In the genomic region with DNA sequence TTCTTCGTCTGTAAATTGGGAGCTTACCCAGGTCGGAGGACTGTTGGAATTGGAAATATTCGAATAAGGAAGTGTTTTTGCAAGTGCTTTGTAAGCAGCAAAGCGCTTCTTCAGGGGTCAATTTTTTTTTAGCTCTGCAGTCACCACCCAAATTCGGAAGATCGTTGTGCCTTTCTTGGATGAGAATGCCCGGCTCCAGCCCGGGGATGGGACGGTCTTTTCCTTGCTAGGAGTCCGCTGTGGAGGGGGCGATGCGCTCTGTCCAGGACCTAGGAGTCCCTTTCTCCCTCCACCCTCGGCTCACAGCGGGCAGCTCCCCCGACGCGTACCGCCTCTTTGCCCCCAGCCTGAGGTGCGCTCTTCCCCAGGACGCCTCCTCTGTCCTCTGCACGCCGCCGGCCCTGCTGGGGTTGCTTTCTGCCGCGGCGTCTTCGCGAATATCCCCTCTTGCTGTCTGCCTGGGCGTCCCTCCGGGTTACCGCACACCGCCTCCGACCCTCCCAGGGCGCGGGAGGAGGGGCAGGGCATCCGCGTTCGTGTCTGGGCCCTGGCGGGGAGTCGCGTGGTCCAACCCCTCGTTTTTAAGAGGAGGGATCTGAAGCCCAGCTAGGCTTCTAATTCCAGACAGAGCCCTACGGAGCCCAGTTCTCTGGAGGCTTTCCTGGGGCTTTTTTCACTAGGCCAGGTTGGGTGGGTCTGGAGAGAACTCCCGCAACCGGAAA, we compare ENCODE assay signal across 11 cellular contexts.
DNase-seq lines count a peak whose midpoint lies in the region; ATAC-seq and TF ChIP-seq lines count a peak whose summit lies in the region.
"Had no signal": no experiment of that assay in that cellular context is flagged by ENCODE, and none has a peak within 500 bp of the region (broad histone marks: within the 10 kb centered on the region; RNA-seq: fewer than 3 reads in every experiment).

No MANE protein-coding gene starts in this region.

- peak; percentile 15 for ATAC-seq in activated naive CD8-positive, alpha-beta T cell treated with anti-CD3 and anti-CD28 coated beads, Interleukin-2, amount 10 ng/mL, durations not matched to agents 7 days and 5 days (ENCODE audit: low read depth)
- ATAC-seq in GM19463 (IDR thresholded peaks at IDR 0.05; ENCODE audit: unreplicated experiment) (no peak), HG02840 (IDR thresholded peaks at IDR 0.05; ENCODE audit: low FRiP score, unreplicated experiment) (no peak)

- H3K27ac Mint-ChIP-seq in CD14-positive monocyte (no peak overlapping the region), HFFc6 (no peak overlapping the region), mesothelial cell of epicardium (no peak overlapping the region)
- H3K27ac Mint-ChIP-seq in activated naive CD8-positive, alpha-beta T cell treated with anti-CD3 and anti-CD28 coated beads, Interleukin-2, amount 10 ng/mL, durations not matched to agents 7 days and 5 days: no peak overlapping the region

- H3K36me3 Mint-ChIP-seq in CD14-positive monocyte (peaks cover 9 to 14% of the 10 kb centered on the region in 2 donors), HFFc6 (ENCODE audit: low read depth) (0 out of 2 replicates have a peak, but pooled peaks cover 4% of the 10 kb centered on the region), mesothelial cell of epicardium (no peaks in the 10 kb centered on the region)
- no peaks in the 10 kb centered on the region for H3K36me3 Mint-ChIP-seq in activated naive CD8-positive, alpha-beta T cell treated with anti-CD3 and anti-CD28 coated beads, Interleukin-2, amount 10 ng/mL, durations not matched to agents 7 days and 5 days

- H3K4me3 Mint-ChIP-seq in CD14-positive monocyte (peak overlapping the region; percentile 61 to 91), HFFc6 (peak overlapping the region; percentile 46), mesothelial cell of epicardium (peak overlapping the region; percentile 43)
- H3K4me3 Mint-ChIP-seq in activated naive CD8-positive, alpha-beta T cell treated with anti-CD3 and anti-CD28 coated beads, Interleukin-2, amount 10 ng/mL, durations not matched to agents 7 days and 5 days: peak overlapping the region; percentile 52

- POLR2A ChIA-PET in activated naive CD8-positive, alpha-beta T cell treated with anti-CD3 and anti-CD28 coated beads, Interleukin-2, amount 10 ng/mL, durations not matched to agents 7 days and 5 days (lab: Charles Lee): interaction anchor here (0.6 kb wide), 1 partner anchor 655 kb away, joined by 3 read pairs; the partner anchor contains the start of gene CEP41

- TF ChIP-seq CTCF in CD14-positive monocyte (IDR thresholded peaks at IDR 0.05) (no peak), HFFc6 (IDR thresholded peaks at IDR 0.05) (no peak), mesothelial cell of epicardium (IDR thresholded peaks at IDR 0.05; ENCODE audit: unreplicated experiment) (no peak)

- DNase-seq in CD14-positive monocyte (ENCODE audit: low spot score): no peak
- no peak for DNase-seq in HFFc6
- no peak for DNase-seq in activated naive CD8-positive, alpha-beta T cell treated with anti-CD3 and anti-CD28 coated beads, Interleukin-2, amount 10 ng/mL, durations not matched to agents 7 days and 5 days
- DNase-seq in mesothelial cell of epicardium (ENCODE audit: low spot score in 2 of 2, unreplicated experiment in 2 of 2): no peak
- DNase-seq in NCI-H1930 (lab: John Stamatoyannopoulos, UW): no peak
- no peak for DNase-seq in NOMO-1 treated with dmso at 0.1 percent for 144 hours (lab: John Stamatoyannopoulos, UW; ENCODE audit: unreplicated experiment)
- DNase-seq: brain microvascular endothelial cell, DMS153, hippocampal formation had no signal

- intact Hi-C loops in CD14-positive monocyte (cut with micrococcal nuclease): no loop called here

- H3K27me3 Mint-ChIP-seq in CD14-positive monocyte (ENCODE audit: low read depth in 3 of 3): peaks cover 80 to 99% (median 90%) of the 10 kb centered on the region in 3 donors
- H3K27me3 Mint-ChIP-seq in HFFc6 (ENCODE audit: insufficient read depth): peaks cover 55% of the 10 kb centered on the region
- H3K27me3 Mint-ChIP-seq in activated naive CD8-positive, alpha-beta T cell treated with anti-CD3 and anti-CD28 coated beads, Interleukin-2, amount 10 ng/mL, durations not matched to agents 7 days and 5 days: peaks cover 67% of the 10 kb centered on the region
- H3K27me3 Mint-ChIP-seq in mesothelial cell of epicardium (ENCODE audit: low read depth): peaks cover 93% of the 10 kb centered on the region

- peaks cover 49% of the 10 kb centered on the region for H3K4me1 Mint-ChIP-seq in CD14-positive monocyte
- H3K4me1 Mint-ChIP-seq in HFFc6 (ENCODE audit: low read depth): peaks cover 46% of the 10 kb centered on the region
- peaks cover 31% of the 10 kb centered on the region for H3K4me1 Mint-ChIP-seq in activated naive CD8-positive, alpha-beta T cell treated with anti-CD3 and anti-CD28 coated beads, Interleukin-2, amount 10 ng/mL, durations not matched to agents 7 days and 5 days
- peaks cover 32% of the 10 kb centered on the region for H3K4me1 Mint-ChIP-seq in mesothelial cell of epicardium

- H3K9me3 Mint-ChIP-seq in CD14-positive monocyte (peaks cover 0 to 45% (median 26%) of the 10 kb centered on the region in 7 donors), HFFc6 (peaks cover 4% of the 10 kb centered on the region; the same call in 1 of the 2 replicates), mesothelial cell of epicardium (no peaks in the 10 kb centered on the region)
- no peaks in the 10 kb centered on the region for H3K9me3 Mint-ChIP-seq in activated naive CD8-positive, alpha-beta T cell treated with anti-CD3 and anti-CD28 coated beads, Interleukin-2, amount 10 ng/mL, durations not matched to agents 7 days and 5 days
